ENCODE assay signal across 8 cellular contexts in the genomic region with DNA sequence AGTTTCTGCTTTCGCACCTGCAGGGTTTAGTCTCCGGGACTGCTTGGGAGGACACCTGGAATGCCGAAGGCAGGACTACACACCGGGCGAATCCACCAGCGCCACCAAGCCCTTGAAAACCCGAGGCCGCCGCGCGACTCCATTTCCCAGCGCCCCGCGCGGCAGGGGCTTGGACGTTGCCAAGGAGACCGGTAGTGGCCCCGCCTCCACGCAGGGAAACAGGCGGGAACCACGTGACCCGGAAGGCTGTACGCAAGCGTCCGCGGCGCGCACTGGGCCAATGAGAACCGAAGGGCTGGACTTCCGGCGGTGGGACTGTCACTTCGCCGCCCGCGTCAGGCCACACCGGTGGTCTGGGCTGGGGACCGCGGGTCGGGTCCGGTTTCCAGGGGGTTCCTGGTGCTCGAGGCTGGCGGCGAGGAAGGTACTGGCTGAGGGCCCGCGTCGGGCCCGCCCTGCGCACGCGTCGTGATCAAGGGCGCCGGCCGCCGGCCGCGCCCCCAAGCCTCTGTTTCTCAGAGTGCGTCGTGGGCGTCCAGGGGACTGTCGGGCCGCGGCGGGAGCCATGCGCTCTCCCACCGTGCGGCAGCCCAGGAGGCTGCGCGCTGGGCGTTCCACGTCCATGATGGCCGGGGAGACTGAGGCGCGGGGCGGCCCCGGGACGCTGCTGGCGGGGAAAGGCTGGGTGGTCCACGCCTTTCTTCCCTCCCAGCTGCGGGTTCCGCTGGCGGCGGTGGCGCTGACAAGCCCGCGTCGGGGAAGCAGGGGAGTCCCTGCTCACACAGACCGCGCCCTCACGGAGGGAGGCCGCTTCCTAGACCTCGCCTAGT. TPM values are rescaled to one million over a fixed set of nuclear protein-coding genes. Genes with fewer than 3 reads are reported as not detected.
DNase-seq lines count a peak whose midpoint lies in the region; ATAC-seq and TF ChIP-seq lines count a peak whose summit lies in the region.

A gene (plus strand): TSS at position 321 of the 830 bp plus-strand sequence. CDS start 2,106 bp downstream, outside the sequence.

- peaks cover 14 to 27% of the 10 kb centered on the region in 2 experiments; a peak in 3 of 4 replicates for H3K79me1 ChIP-seq in IMR-90 (ENCODE audit: low read depth in 1 of 2, low read length in 2 of 2)

- peak within 1 kb of the TSS; percentile 92 for H3K4me2 ChIP-seq in IMR-90 (ENCODE audit: low read depth, low read length)

- peak within 1 kb of the TSS; percentile 69 for H2AK5ac ChIP-seq in IMR-90 (ENCODE audit: low read depth, low read length)

- ATAC-seq in GM21528 (IDR thresholded peaks at IDR 0.05; ENCODE audit: low FRiP score, unreplicated experiment) (peak; percentile 76), IMR-90 (ENCODE audit: low read depth) (peak; percentile 96)

- peak within 1 kb of the TSS; percentile 41 for H3K27ac ChIP-seq in IMR-90 (ENCODE audit: insufficient read depth, low read length)

- peak within 1 kb of the TSS; percentile 53 for H3K9ac ChIP-seq in IMR-90 (ENCODE audit: low read depth, low read length)

- dilution Hi-C loops in IMR-90 (cut with HindIII; ENCODE audit: low sequenced_read_pairs, unreplicated experiment), result no loop called here

- H3K27me3 ChIP-seq in IMR-90 (ENCODE audit: control insufficient read depth, insufficient read depth, low read length), result no peaks in the 10 kb centered on the region

- 0% methylated on average over 62 of the region's 92 CpGs; no CpG with 5 or more reads in 1 of the 2 experiments for WGBS in IMR-90 (ENCODE audit: extremely low coverage in 2 of 2, insufficient read length in 1 of 2), 2 experiments

- H3K14ac ChIP-seq in IMR-90 (replicated peaks; ENCODE audit: low read depth, low read length), result peak within 1 kb of the TSS; percentile 78; the same call in 1 of the 2 replicates

- POLR2A ChIA-PET in IMR-90 (lab: Charles Lee; ENCODE audit: unreplicated experiment), result no interaction called here

- H4K91ac ChIP-seq in IMR-90 (ENCODE audit: insufficient read depth, low read depth, low read length), result no peak within 1 kb of the TSS

- peak within 1 kb of the TSS; percentile 63 for H3K4ac ChIP-seq in IMR-90 (ENCODE audit: low read depth, low read length)

- peaks cover 16% of the 10 kb centered on the region for H3K36me3 ChIP-seq in IMR-90 (ENCODE audit: control insufficient read depth, insufficient read depth, low read length)

- H2BK20ac ChIP-seq in IMR-90 (ENCODE audit: low read depth, low read length), result peak within 1 kb of the TSS; percentile 29; the same call in 1 of the 2 replicates

- peak within 1 kb of the TSS; percentile 80 for H3K23ac ChIP-seq in IMR-90 (ENCODE audit: low read depth, low read length)

- peaks cover 14% of the 10 kb centered on the region for H3K9me1 ChIP-seq in IMR-90 (ENCODE audit: insufficient read depth, low read length)

- intact Hi-C loops in IMR-90 (cut with micrococcal nuclease), result loop anchor here (1.0 kb wide), 1 partner anchor 8 kb away; no protein-coding TSS in a partner anchor

- no peak within 1 kb of the TSS; the same call in 1 of the 2 replicates for H3K56ac ChIP-seq in IMR-90 (ENCODE audit: extremely low read depth, insufficient read depth, low read length)

- no peak within 1 kb of the TSS for H2BK120ac ChIP-seq in IMR-90 (ENCODE audit: low read depth, low read length)

- H2BK15ac ChIP-seq in IMR-90 (ENCODE audit: low read depth, low read length), result no peak within 1 kb of the TSS

- CTCF ChIA-PET in IMR-90 (lab: Yijun Ruan, JAX), result no interaction called here

- peak within 1 kb of the TSS; percentile 57 to 95; a peak in 3 of 4 replicates for H4K8ac ChIP-seq in IMR-90 (ENCODE audit: low read depth in 2 of 2, low read length in 2 of 2)

- H2AK9ac ChIP-seq in IMR-90 (replicated peaks; ENCODE audit: low read depth, low read length, poor library complexity), result peak within 1 kb of the TSS; percentile 89

- no peak for TF ChIP-seq RAD21 in IMR-90 (IDR thresholded peaks at IDR 0.05; ENCODE audit: low read length)

- H3K9me3 ChIP-seq in IMR-90 (ENCODE audit: control insufficient read depth, insufficient read depth, low read length), result no peaks in the 10 kb centered on the region

- H3K4me3 ChIP-seq in IMR-90 (ENCODE audit: insufficient read depth, low read depth, low read length), result peak within 1 kb of the TSS; percentile 65
- H3K4me3 ChIP-seq in epithelial cell of esophagus (ENCODE audit: low read length), result peak within 1 kb of the TSS; percentile 73

- H3K18ac ChIP-seq in IMR-90 (ENCODE audit: low read depth, low read length), result no peak within 1 kb of the TSS

- in situ Hi-C loops in IMR-90 (cut with MboI; ENCODE audit: low sequenced_read_pairs), result no loop called here

- BruUV-seq in IMR-90 (replicated peaks; lab: Mats Ljungman, UMichigan), result no TSS peak

- TF ChIP-seq POLR2A in IMR-90 (IDR thresholded peaks at IDR 0.05; ENCODE audit: low read depth, low read length), result peak; percentile 80

- no peak within 1 kb of the TSS for H4K5ac ChIP-seq in IMR-90 (ENCODE audit: low read depth, low read length)

- peaks cover 7% of the 10 kb centered on the region for H3K4me1 ChIP-seq in IMR-90 (ENCODE audit: control insufficient read depth, insufficient read depth, low read length)

- TF ChIP-seq CTCF in IMR-90 (conservative IDR thresholded peaks at IDR 0.05; ENCODE audit: low read depth, low read length), result no peak
- no peak for TF ChIP-seq CTCF in epithelial cell of esophagus (IDR thresholded peaks at IDR 0.05; ENCODE audit: insufficient read depth, low read depth, low read length, missing control alignments)

- no peak within 1 kb of the TSS for H2BK5ac ChIP-seq in IMR-90 (ENCODE audit: low read depth, low read length, poor library complexity, severe bottlenecking)

- DNase-seq in DMS 273 treated with DMSO at 0.1 percent for 48 hours (lab: John Stamatoyannopoulos, UW) (peak; percentile 83), IMR-90 (peak; percentile 94), OCI-M1 (lab: John Stamatoyannopoulos, UW) (peak; percentile 99), activated T-cell treated with anti-CD3 and anti-CD28 coated beads for 24 hours (ENCODE audit: low read depth) (peak; percentile 97), epithelial cell of esophagus (ENCODE audit: low read depth) (peak; percentile 98), mucosa of gallbladder (ENCODE audit: low spot score) (peak; percentile 99)
- DNase-seq in stimulated activated CD8-positive, alpha-beta memory T cell treated with anti-CD3 and anti-CD28 coated beads, Interleukin-4, amount 100 ng/mL, for 4 hours (ENCODE audit: low read depth in 2 of 2, low spot score in 1 of 2), result peak; percentile 94 to 96

- H4K20me1 ChIP-seq in IMR-90 (ENCODE audit: insufficient read depth, low read length), result peaks cover 13% of the 10 kb centered on the region

- peak within 1 kb of the TSS; percentile 100 for H2AFZ ChIP-seq in IMR-90 (replicated peaks; ENCODE audit: low read length, poor library complexity)

TF ChIP-seq in IMR-90, 13 proteins besides CTCF, POLR2A, EP300 and RAD21:
- TF ChIP-seq, protein P1, sequence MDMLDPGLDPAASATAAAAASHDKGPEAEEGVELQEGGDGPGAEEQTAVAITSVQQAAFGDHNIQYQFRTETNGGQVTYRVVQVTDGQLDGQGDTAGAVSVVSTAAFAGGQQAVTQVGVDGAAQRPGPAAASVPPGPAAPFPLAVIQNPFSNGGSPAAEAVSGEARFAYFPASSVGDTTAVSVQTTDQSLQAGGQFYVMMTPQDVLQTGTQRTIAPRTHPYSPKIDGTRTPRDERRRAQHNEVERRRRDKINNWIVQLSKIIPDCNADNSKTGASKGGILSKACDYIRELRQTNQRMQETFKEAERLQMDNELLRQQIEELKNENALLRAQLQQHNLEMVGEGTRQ (IDR thresholded peaks at IDR 0.05; ENCODE audit: low read depth, low read length), result peak; percentile 97
- TF ChIP-seq CEBPB (IDR thresholded peaks at IDR 0.05; ENCODE audit: low read depth, low read length), result no peak
- TF ChIP-seq MXI1 (IDR thresholded peaks at IDR 0.05; ENCODE audit: borderline replicate concordance, low read depth, low read length), result peak; percentile 79; the same call in 1 of the 2 replicates
- TF ChIP-seq SMC3 (IDR thresholded peaks at IDR 0.05; ENCODE audit: low read depth, low read length), result no peak
- TF ChIP-seq RCOR1 (IDR thresholded peaks at IDR 0.05; ENCODE audit: insufficient replicate concordance, low read length), result no peak
- no peak for TF ChIP-seq MAZ (IDR thresholded peaks at IDR 0.05; ENCODE audit: borderline replicate concordance, low read depth, low read length)
- TF ChIP-seq CHD1 (IDR thresholded peaks at IDR 0.05; ENCODE audit: low read depth, low read length), result 0 out of 2 replicates have a peak, but pooled peaks have one; percentile 48
- TF ChIP-seq NFE2L2 (IDR thresholded peaks at IDR 0.05; ENCODE audit: low read depth, low read length), result no peak
- TF ChIP-seq, protein P2, sequence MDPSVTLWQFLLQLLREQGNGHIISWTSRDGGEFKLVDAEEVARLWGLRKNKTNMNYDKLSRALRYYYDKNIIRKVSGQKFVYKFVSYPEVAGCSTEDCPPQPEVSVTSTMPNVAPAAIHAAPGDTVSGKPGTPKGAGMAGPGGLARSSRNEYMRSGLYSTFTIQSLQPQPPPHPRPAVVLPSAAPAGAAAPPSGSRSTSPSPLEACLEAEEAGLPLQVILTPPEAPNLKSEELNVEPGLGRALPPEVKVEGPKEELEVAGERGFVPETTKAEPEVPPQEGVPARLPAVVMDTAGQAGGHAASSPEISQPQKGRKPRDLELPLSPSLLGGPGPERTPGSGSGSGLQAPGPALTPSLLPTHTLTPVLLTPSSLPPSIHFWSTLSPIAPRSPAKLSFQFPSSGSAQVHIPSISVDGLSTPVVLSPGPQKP (IDR thresholded peaks at IDR 0.05; ENCODE audit: borderline replicate concordance, low read depth, low read length), result no peak
- no peak for TF ChIP-seq MAFK (IDR thresholded peaks at IDR 0.05; ENCODE audit: low read depth, low read length)
- no peak for TF ChIP-seq RFX5 (IDR thresholded peaks at IDR 0.05; ENCODE audit: low read depth, low read length)
- peak; percentile 39; the same call in 1 of the 2 replicates for TF ChIP-seq BHLHE40 (IDR thresholded peaks at IDR 0.05; ENCODE audit: low read depth, low read length)
- peak; percentile 23; the same call in 1 of the 2 replicates for TF ChIP-seq FOS (IDR thresholded peaks at IDR 0.05; ENCODE audit: low read depth, low read length)

RNA-seq across cellular contexts. Expression of the gene that starts here (rescaled TPM):
- total RNA-seq in IMR-90 (2012; rRNA removed), result 6.6 and 6.9 TPM in 2 replicates
- 5.6 and 6.0 TPM in 2 replicates for polyA plus RNA-seq in IMR-90 (2012; rRNA removed)
- 2.8 and 4.8 TPM in 2 replicates for polyA plus RNA-seq in IMR-90 (2012; cell fraction: cytosol; rRNA removed)
- polyA plus RNA-seq in IMR-90 (2012; cell fraction: nucleus; rRNA removed; ENCODE audit: low replicate concordance), result 10.3 and 19.3 TPM in 2 replicates
- 16.4 TPM for total RNA-seq in mucosa of gallbladder

Comparison
In these comparisons a context has a peak if more than half of its experiments do, and no peak if none do; other contexts are left out.
1. Peak in every context shown above with its lines: DNase-seq, ATAC-seq, H3K4me3 ChIP-seq and H3K27ac ChIP-seq.